In the genomic region with DNA sequence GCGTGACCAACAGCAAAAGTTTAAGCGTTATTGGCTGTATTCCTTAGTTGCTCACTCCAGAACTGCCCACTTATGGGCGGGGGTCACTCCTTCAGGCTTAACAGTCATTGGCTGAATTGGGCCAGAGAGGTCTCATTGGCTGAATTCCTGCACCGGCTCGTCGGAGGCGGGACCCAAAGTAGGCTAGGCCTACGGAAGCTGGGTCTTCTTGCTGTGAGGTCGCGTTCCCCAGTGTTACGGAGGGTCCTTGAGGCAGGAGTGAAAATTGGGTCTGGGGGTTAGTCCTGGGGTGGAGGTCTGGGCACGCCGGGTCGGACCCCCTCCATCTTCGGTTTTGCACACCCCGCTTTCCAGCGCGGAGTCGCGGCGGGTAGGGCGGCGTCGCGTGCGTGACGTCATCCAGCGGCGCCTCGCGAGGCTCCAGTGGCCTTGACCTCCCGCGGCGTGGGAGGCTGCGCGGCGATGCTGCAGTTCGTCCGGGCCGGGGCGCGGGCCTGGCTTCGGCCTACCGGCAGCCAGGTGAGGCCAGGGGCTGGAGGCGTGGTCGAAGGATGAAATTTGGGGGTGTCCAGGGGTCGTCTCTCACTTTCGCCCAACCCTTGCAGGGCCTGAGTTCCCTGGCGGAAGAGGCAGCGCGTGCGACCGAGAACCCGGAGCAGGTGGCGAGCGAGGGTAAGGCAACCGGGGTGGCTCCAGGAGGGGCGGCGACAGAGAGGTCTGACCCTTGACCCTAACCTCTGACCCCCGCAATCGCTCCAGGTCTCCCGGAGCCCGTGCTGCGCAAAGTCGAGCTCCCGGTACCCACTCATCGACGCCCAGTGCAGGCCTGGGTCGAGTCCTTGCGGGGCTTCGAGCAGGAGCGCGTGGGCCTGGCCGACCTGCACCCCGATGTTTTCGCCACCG, we compare ENCODE assay signal across 1 cellular context.
TF ChIP-seq lines count a peak whose summit lies in the region.

Gene MRPL4, plus strand, starts transcription at position 423 of the 903 bp plus-strand sequence. Its CDS starts 40 bp downstream, at position 463.

TF ChIP-seq in HEK293, 187 proteins besides CTCF, POLR2A, EP300 and RAD21 (continued from another document and continues in another):
- TF ChIP-seq, protein P1, sequence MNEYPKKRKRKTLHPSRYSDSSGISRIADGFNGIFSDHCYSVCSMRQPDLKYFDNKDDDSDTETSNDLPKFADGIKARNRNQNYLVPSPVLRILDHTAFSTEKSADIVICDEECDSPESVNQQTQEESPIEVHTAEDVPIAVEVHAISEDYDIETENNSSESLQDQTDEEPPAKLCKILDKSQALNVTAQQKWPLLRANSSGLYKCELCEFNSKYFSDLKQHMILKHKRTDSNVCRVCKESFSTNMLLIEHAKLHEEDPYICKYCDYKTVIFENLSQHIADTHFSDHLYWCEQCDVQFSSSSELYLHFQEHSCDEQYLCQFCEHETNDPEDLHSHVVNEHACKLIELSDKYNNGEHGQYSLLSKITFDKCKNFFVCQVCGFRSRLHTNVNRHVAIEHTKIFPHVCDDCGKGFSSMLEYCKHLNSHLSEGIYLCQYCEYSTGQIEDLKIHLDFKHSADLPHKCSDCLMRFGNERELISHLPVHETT (tag by site-specific recombination; IDR thresholded peaks at IDR 0.05), result peak; percentile 81
- 0 out of 2 replicates have a peak, but pooled peaks have one; percentile 65 for TF ChIP-seq HOXC10 (CRISPR knock-in tag; IDR thresholded peaks at IDR 0.05)
- TF ChIP-seq ZNF335 (tag by site-specific recombination; conservative IDR thresholded peaks at IDR 0.05), result peak; percentile 98
- TF ChIP-seq ZNF629 (tag by site-specific recombination; IDR thresholded peaks at IDR 0.05), result peak; percentile 96
- TF ChIP-seq ZNF529 (tag by site-specific recombination; IDR thresholded peaks at IDR 0.05; ENCODE audit: insufficient replicate concordance), result no peak
- no peak for TF ChIP-seq ZNF280D (tag by site-specific recombination; IDR thresholded peaks at IDR 0.05)
- TF ChIP-seq ZNF658 (tag by site-specific recombination; IDR thresholded peaks at IDR 0.05), result no peak
- TF ChIP-seq, protein P2, sequence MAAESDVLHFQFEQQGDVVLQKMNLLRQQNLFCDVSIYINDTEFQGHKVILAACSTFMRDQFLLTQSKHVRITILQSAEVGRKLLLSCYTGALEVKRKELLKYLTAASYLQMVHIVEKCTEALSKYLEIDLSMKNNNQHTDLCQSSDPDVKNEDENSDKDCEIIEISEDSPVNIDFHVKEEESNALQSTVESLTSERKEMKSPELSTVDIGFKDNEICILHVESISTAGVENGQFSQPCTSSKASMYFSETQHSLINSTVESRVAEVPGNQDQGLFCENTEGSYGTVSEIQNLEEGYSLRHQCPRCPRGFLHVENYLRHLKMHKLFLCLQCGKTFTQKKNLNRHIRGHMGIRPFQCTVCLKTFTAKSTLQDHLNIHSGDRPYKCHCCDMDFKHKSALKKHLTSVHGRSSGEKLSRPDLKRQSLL (tag by site-specific recombination; IDR thresholded peaks at IDR 0.05), result 0 out of 2 replicates have a peak, but pooled peaks have one; percentile 60
- peak; percentile 55; the same call in 1 of the 2 replicates for TF ChIP-seq ZNF596 (tag by site-specific recombination; IDR thresholded peaks at IDR 0.05)
- peak; percentile 100 for TF ChIP-seq SP2 (tag by site-specific recombination; IDR thresholded peaks at IDR 0.05)
- peak; percentile 65; the same call in 1 of the 2 replicates for TF ChIP-seq ZSCAN23 (tag by site-specific recombination; IDR thresholded peaks at IDR 0.05)
- peak; percentile 83; the same call in 1 of the 2 replicates for TF ChIP-seq ZBTB1 (tag by site-specific recombination; IDR thresholded peaks at IDR 0.05)
- TF ChIP-seq KLF8 (tag by site-specific recombination; IDR thresholded peaks at IDR 0.05), result peak; percentile 98
- no peak for TF ChIP-seq ZNF776 (tag by site-specific recombination; IDR thresholded peaks at IDR 0.05; ENCODE audit: borderline replicate concordance)
- TF ChIP-seq ZNF121 (tag by site-specific recombination; IDR thresholded peaks at IDR 0.05), result no peak
- TF ChIP-seq ZNF600 (tag by site-specific recombination; IDR thresholded peaks at IDR 0.05), result peak; percentile 78
- TF ChIP-seq TRIM28 (IDR thresholded peaks at IDR 0.05; ENCODE audit: borderline replicate concordance, low read length), result no peak
- TF ChIP-seq ZNF341 (tag by site-specific recombination; IDR thresholded peaks at IDR 0.05; ENCODE audit: low read depth), result no peak
- peak; percentile 85 for TF ChIP-seq YY2 (tag by site-specific recombination; IDR thresholded peaks at IDR 0.05)
- peak; percentile 99 for TF ChIP-seq BCL11B (tag by site-specific recombination; IDR thresholded peaks at IDR 0.05; ENCODE audit: low read depth)
- peak; percentile 76 for TF ChIP-seq KLF1 (tag by site-specific recombination; IDR thresholded peaks at IDR 0.05)
- TF ChIP-seq, protein P3, sequence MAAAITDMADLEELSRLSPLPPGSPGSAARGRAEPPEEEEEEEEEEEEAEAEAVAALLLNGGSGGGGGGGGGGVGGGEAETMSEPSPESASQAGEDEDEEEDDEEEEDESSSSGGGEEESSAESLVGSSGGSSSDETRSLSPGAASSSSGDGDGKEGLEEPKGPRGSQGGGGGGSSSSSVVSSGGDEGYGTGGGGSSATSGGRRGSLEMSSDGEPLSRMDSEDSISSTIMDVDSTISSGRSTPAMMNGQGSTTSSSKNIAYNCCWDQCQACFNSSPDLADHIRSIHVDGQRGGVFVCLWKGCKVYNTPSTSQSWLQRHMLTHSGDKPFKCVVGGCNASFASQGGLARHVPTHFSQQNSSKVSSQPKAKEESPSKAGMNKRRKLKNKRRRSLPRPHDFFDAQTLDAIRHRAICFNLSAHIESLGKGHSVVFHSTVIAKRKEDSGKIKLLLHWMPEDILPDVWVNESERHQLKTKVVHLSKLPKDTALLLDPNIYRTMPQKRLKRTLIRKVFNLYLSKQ (tag by site-specific recombination; IDR thresholded peaks at IDR 0.05; ENCODE audit: borderline replicate concordance), result no peak
- TF ChIP-seq, protein P4, sequence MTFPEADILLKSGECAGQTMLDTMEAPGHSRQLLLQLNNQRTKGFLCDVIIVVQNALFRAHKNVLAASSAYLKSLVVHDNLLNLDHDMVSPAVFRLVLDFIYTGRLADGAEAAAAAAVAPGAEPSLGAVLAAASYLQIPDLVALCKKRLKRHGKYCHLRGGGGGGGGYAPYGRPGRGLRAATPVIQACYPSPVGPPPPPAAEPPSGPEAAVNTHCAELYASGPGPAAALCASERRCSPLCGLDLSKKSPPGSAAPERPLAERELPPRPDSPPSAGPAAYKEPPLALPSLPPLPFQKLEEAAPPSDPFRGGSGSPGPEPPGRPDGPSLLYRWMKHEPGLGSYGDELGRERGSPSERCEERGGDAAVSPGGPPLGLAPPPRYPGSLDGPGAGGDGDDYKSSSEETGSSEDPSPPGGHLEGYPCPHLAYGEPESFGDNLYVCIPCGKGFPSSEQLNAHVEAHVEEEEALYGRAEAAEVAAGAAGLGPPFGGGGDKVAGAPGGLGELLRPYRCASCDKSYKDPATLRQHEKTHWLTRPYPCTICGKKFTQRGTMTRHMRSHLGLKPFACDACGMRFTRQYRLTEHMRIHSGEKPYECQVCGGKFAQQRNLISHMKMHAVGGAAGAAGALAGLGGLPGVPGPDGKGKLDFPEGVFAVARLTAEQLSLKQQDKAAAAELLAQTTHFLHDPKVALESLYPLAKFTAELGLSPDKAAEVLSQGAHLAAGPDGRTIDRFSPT (tag by site-specific recombination; IDR thresholded peaks at IDR 0.05), result no peak; the same call in 1 of the 2 replicates
- peak; percentile 93 for TF ChIP-seq ZFHX2 (tag by site-specific recombination; conservative IDR thresholded peaks at IDR 0.05)
- no peak; the same call in 1 of the 2 replicates for TF ChIP-seq ZNF184 (tag by site-specific recombination; IDR thresholded peaks at IDR 0.05)
- no peak for TF ChIP-seq ZNF426 (tag by site-specific recombination; IDR thresholded peaks at IDR 0.05)
- peak; percentile 93; the same call in 1 of the 2 replicates for TF ChIP-seq ZNF561 (tag by site-specific recombination; IDR thresholded peaks at IDR 0.05; ENCODE audit: borderline replicate concordance)
- TF ChIP-seq, protein P5, sequence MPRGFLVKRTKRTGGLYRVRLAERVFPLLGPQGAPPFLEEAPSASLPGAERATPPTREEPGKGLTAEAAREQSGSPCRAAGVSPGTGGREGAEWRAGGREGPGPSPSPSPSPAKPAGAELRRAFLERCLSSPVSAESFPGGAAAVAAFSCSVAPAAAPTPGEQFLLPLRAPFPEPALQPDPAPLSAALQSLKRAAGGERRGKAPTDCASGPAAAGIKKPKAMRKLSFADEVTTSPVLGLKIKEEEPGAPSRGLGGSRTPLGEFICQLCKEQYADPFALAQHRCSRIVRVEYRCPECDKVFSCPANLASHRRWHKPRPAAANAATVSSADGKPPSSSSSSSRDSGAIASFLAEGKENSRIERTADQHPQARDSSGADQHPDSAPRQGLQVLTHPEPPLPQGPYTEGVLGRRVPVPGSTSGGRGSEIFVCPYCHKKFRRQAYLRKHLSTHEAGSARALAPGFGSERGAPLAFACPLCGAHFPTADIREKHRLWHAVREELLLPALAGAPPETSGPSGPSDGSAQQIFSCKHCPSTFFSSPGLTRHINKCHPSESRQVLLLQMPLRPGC (tag by site-specific recombination; IDR thresholded peaks at IDR 0.05), result peak; percentile 96
- peak; percentile 96 for TF ChIP-seq ZFP37 (tag by site-specific recombination; IDR thresholded peaks at IDR 0.05)
- peak; percentile 74 for TF ChIP-seq PRDM10 (tag by site-specific recombination; IDR thresholded peaks at IDR 0.05)
- TF ChIP-seq ZBTB21 (tag by site-specific recombination; IDR thresholded peaks at IDR 0.05), result peak; percentile 90
- TF ChIP-seq ZNF274 (IDR thresholded peaks at IDR 0.05; ENCODE audit: low read length), result no peak
- no peak for TF ChIP-seq ZNF274 (tag by site-specific recombination; IDR thresholded peaks at IDR 0.05; ENCODE audit: borderline replicate concordance)
- TF ChIP-seq, protein P6, sequence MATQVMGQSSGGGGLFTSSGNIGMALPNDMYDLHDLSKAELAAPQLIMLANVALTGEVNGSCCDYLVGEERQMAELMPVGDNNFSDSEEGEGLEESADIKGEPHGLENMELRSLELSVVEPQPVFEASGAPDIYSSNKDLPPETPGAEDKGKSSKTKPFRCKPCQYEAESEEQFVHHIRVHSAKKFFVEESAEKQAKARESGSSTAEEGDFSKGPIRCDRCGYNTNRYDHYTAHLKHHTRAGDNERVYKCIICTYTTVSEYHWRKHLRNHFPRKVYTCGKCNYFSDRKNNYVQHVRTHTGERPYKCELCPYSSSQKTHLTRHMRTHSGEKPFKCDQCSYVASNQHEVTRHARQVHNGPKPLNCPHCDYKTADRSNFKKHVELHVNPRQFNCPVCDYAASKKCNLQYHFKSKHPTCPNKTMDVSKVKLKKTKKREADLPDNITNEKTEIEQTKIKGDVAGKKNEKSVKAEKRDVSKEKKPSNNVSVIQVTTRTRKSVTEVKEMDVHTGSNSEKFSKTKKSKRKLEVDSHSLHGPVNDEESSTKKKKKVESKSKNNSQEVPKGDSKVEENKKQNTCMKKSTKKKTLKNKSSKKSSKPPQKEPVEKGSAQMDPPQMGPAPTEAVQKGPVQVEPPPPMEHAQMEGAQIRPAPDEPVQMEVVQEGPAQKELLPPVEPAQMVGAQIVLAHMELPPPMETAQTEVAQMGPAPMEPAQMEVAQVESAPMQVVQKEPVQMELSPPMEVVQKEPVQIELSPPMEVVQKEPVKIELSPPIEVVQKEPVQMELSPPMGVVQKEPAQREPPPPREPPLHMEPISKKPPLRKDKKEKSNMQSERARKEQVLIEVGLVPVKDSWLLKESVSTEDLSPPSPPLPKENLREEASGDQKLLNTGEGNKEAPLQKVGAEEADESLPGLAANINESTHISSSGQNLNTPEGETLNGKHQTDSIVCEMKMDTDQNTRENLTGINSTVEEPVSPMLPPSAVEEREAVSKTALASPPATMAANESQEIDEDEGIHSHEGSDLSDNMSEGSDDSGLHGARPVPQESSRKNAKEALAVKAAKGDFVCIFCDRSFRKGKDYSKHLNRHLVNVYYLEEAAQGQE (tag by site-specific recombination; IDR thresholded peaks at IDR 0.05), result peak; percentile 58; the same call in 1 of the 2 replicates
- TF ChIP-seq ZNF175 (tag by site-specific recombination; IDR thresholded peaks at IDR 0.05), result no peak
